In genomic region chr14:101350021-101350420, GRCh38 we compare ENCODE assay signal across 26 cellular contexts.
"Had no signal": no experiment of that assay in that cellular context is flagged by ENCODE, and none has a peak within 500 bp of the region (broad histone marks: within the 10 kb centered on the region; RNA-seq: fewer than 3 reads in every experiment).

No MANE protein-coding gene starts in this region.

- ATAC-seq: activated T-cell treated with anti-CD3 and anti-CD28 coated beads, Interleukin-2, amount 50 U/mL, for 72 hours; Panc1; Right ventricle myocardium inferior; T-cell had no signal

- H3K4me1 Mint-ChIP-seq: activated B cell treated with CpG ODN at 0.5 μM for 24 hours; activated CD4-positive, alpha-beta T cell treated with anti-CD3 and anti-CD28 coated beads, Interleukin-2, amount 10 ng/mL, durations not matched to agents 7 days and 5 days; activated naive CD4-positive, alpha-beta T cell treated with anti-CD3 and anti-CD28 coated beads, Interleukin-2, amount 50 U/mL, for 24 hours; T-cell had no signal

- H3K27me3 ChIP-seq: breast epithelium had no signal

- DNase-seq: activated B cell treated with CpG ODN at 0.5 μM for 24 hours; activated CD4-positive, alpha-beta memory T cell treated with anti-CD3 and anti-CD28 coated beads for 36 hours; activated CD4-positive, alpha-beta T cell treated with anti-CD3 and anti-CD28 coated beads for 1 hour; activated CD4-positive, alpha-beta T cell treated with anti-CD3 and anti-CD28 coated beads, Interleukin-2, amount 10 ng/mL, durations not matched to agents 7 days and 5 days; activated CD8-positive, alpha-beta memory T cell treated with anti-CD3 and anti-CD28 coated beads for 24 hours; activated naive CD4-positive, alpha-beta T cell; activated T-cell treated with anti-CD3 and anti-CD28 coated beads, Interleukin-2, amount 50 U/mL, for 72 hours; MM.1S; NCI-H1105 treated with DMSO at 0.1 percent for 48 hours; NCI-H1436 treated with DMSO at 0.1 percent for 48 hours; NCI-H187; NCI-H2081; NCI-H510A treated with DMSO at 0.1 percent for 48 hours; NCI-H69; NK-92 treated with Interleukin-12 subunit alpha and Interleukin-12 subunit beta, amount 100 ng/mL, for 24 hours; OCI-M1; RPMI8226; T-cell; T-helper 2 cell; T1000 had no signal

- H3K27ac ChIP-seq: breast epithelium, SK-N-MC had no signal

- H3K4me3 ChIP-seq: breast epithelium, SK-N-MC had no signal

- H3K27ac Mint-ChIP-seq: activated B cell treated with CpG ODN at 0.5 μM for 24 hours; activated CD4-positive, alpha-beta memory T cell treated with anti-CD3 and anti-CD28 coated beads for 36 hours; activated CD4-positive, alpha-beta T cell treated with anti-CD3 and anti-CD28 coated beads, Interleukin-2, amount 10 ng/mL, durations not matched to agents 7 days and 5 days; activated T-cell treated with anti-CD3 and anti-CD28 coated beads, Interleukin-2, amount 50 U/mL, for 72 hours; activated T-helper 2 cell treated with anti-CD3 and anti-CD28 coated beads, Interferon-gamma antibody, Interleukin-2, Interleukin-4, amounts not matched to agents 10 μg/mL and 5 μg/mL and 100 μg/mL, durations not matched to agents 14 hours and 24 hours and 36 hours; T-cell had no signal

- H3K27me3 Mint-ChIP-seq: activated B cell treated with CpG ODN at 0.5 μM for 24 hours; activated CD4-positive, alpha-beta T cell treated with anti-CD3 and anti-CD28 coated beads, Interleukin-2, amount 10 ng/mL, durations not matched to agents 7 days and 5 days had no signal

- H3K36me3 Mint-ChIP-seq: activated CD4-positive, alpha-beta memory T cell treated with anti-CD3 and anti-CD28 coated beads for 36 hours; T-cell had no signal

- H3K4me3 Mint-ChIP-seq: activated B cell treated with CpG ODN at 0.5 μM for 24 hours; activated CD4-positive, alpha-beta memory T cell treated with anti-CD3 and anti-CD28 coated beads for 36 hours; activated CD4-positive, alpha-beta T cell treated with anti-CD3 and anti-CD28 coated beads, Interleukin-2, amount 10 ng/mL, durations not matched to agents 7 days and 5 days; activated naive CD4-positive, alpha-beta T cell treated with anti-CD3 and anti-CD28 coated beads, Interleukin-2, amount 50 U/mL, for 24 hours; activated T-cell treated with anti-CD3 and anti-CD28 coated beads, Interleukin-2, amount 50 U/mL, for 72 hours; T-cell had no signal

- H3K36me3 ChIP-seq: breast epithelium had no signal

- H3K4me1 ChIP-seq: breast epithelium had no signal
